In the genomic region with DNA sequence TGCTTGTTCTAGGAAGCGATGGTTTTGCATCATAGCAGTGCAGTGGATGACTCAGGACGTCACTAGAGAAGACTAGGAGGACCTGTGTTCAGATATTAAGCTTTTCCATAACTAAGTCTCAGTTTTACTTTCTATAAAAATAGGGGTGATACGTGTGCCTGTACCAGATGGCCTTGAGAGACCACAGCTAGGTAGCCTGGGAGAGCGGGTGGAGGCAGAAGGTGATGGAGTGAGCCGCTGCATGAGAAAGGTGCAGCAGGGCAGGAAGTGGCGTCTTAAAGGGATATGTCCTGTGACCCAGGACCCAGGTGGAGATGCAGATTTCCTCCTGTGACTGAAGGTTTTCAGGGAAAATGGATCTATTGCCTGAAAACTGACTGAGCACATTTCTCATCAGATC, we compare ENCODE assay signal across 22 cellular contexts.
"Had no signal": no experiment of that assay in that cellular context is flagged by ENCODE, and none has a peak within 500 bp of the region (broad histone marks: within the 10 kb centered on the region; RNA-seq: fewer than 3 reads in every experiment).

No MANE protein-coding gene starts in this region.

- ATAC-seq: activated T-cell treated with anti-CD3 and anti-CD28 coated beads, Interleukin-2, amount 50 U/mL, for 4 hours; T-helper 17 cell had no signal

- H3K4me3 ChIP-seq: cardiac muscle cell, Peyer's patch had no signal

- H3K9me3 ChIP-seq: Peyer's patch had no signal

- H3K4me1 ChIP-seq: Peyer's patch had no signal

- H3K27ac ChIP-seq: brain microvascular endothelial cell, cardiac muscle cell, Peyer's patch had no signal

- H3K27me3 ChIP-seq: brain microvascular endothelial cell, cardiac muscle cell, Peyer's patch had no signal

- DNase-seq: activated CD4-positive, alpha-beta memory T cell treated with anti-CD3 and anti-CD28 coated beads for 36 hours; activated CD4-positive, alpha-beta T cell treated with anti-CD3 and anti-CD28 coated beads, Interleukin-2, amount 10 ng/mL, durations not matched to agents 7 days and 5 days; activated CD4-positive, CD25-positive, alpha-beta regulatory T cell; activated CD8-positive, alpha-beta memory T cell treated with anti-CD3 and anti-CD28 coated beads for 24 hours; activated effector memory CD4-positive, alpha-beta T cell treated with anti-CD3 and anti-CD28 coated beads, Interleukin-2, amount 50 U/mL, for 16 hours; activated naive CD4-positive, alpha-beta T cell treated with Interleukin-2 at 50 U/mL for 16 hours; activated T-cell treated with anti-CD3 and anti-CD28 coated beads, Interleukin-2, amount 50 U/mL, for 4 hours; brain microvascular endothelial cell; Karpas-422; NCI-H1417 treated with DMSO at 0.1 percent for 48 hours; NCI-H1694; NCI-H2029; NCI-H2107; NCI-H2171 treated with DMSO at 0.1 percent for 48 hours; NCI-H226; NCI-H526; NCI-H774; Peyer's patch; SHP77 treated with DMSO at 0.1 percent for 48 hours; T-helper 17 cell; T-helper 9 cell had no signal

- H3K36me3 ChIP-seq: brain microvascular endothelial cell, cardiac muscle cell, Peyer's patch had no signal
